Comparison of ENCODE assay signal across 16 cellular contexts in the genomic region with DNA sequence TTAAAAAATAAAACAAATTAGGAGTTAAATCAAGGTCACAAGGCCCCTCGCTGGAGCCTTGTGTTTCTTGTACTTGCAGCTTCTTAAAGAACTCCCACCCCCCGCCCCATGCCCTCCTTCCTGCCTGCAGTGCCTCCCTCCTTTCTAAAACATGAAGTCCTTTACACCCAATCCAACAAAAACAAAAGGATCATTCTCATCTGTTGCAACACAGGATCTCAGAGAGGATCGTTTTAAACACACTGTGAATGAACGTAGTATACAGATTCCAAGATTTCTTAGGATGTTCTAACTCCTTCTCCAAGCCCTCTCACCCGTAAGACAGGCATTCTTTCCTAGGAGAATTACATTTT. TPM values are rescaled to one million over a fixed set of nuclear protein-coding genes. Genes with fewer than 3 reads are reported as not detected.
DNase-seq lines count a peak whose midpoint lies in the region; FAIRE-seq and TF ChIP-seq lines count a peak whose summit lies in the region.
"Had no signal": no experiment of that assay in that cellular context is flagged by ENCODE, and none has a peak within 500 bp of the region (broad histone marks: within the 10 kb centered on the region; RNA-seq: fewer than 3 reads in every experiment).

No MANE protein-coding gene starts in this region.

- peak overlapping the region; percentile 22 for H3K4me2 ChIP-seq in skeletal muscle satellite cell (ENCODE audit: low read length)

- no peak for TF ChIP-seq CTCF in breast epithelium (IDR thresholded peaks at IDR 0.05)
- TF ChIP-seq CTCF in fibroblast of villous mesenchyme (IDR thresholded peaks at IDR 0.05; ENCODE audit: insufficient read depth, low read depth, low read length): no peak
- TF ChIP-seq CTCF in transverse colon (IDR thresholded peaks at IDR 0.05): no peak

- no peak for FAIRE-seq in frontal cortex (lab: Jason Lieb, UNC)

- TF ChIP-seq EP300 in transverse colon (IDR thresholded peaks at IDR 0.05; ENCODE audit: low read depth): no peak

- H3K4me3 ChIP-seq in breast epithelium (no peak overlapping the region), fibroblast of villous mesenchyme (ENCODE audit: low read depth, low read length) (no peak overlapping the region), skeletal muscle satellite cell (ENCODE audit: low read length) (no peak overlapping the region), transverse colon (no peak overlapping the region)
- H3K4me3 ChIP-seq: ascending aorta; BLaER1 treated with 17β-estradiol and CSF1 and Interleukin-3, amounts not matched to agents 10 nM and 100 nM had no signal

- intact Hi-C loops in breast epithelium (cut with DNase I; ENCODE audit: low total_unique reads): no loop called here
- intact Hi-C loops in transverse colon (cut with DNase I; ENCODE audit: low total_unique reads): no loop called here

- peaks cover 0 to 13% of the 10 kb centered on the region in 2 donors for H3K4me1 ChIP-seq in breast epithelium
- H3K4me1 ChIP-seq in skeletal muscle satellite cell (ENCODE audit: control insufficient read depth, insufficient read depth, low read length): peaks cover 22% of the 10 kb centered on the region
- peaks cover 8 to 24% (median 20%) of the 10 kb centered on the region in 4 donors for H3K4me1 ChIP-seq in transverse colon

- H3K27me3 ChIP-seq in breast epithelium: no peaks in the 10 kb centered on the region
- peaks cover 12% of the 10 kb centered on the region for H3K27me3 ChIP-seq in skeletal muscle satellite cell (ENCODE audit: control insufficient read depth, insufficient read depth, low read length)
- no peaks in the 10 kb centered on the region for H3K27me3 ChIP-seq in transverse colon
- H3K27me3 ChIP-seq: ascending aorta had no signal

- H3K9me3 ChIP-seq in breast epithelium (no peaks in the 10 kb centered on the region), skeletal muscle satellite cell (replicated peaks; ENCODE audit: low read length) (no peaks in the 10 kb centered on the region), transverse colon (no peaks in the 10 kb centered on the region)
- H3K9me3 ChIP-seq: ascending aorta had no signal

- H3K27ac ChIP-seq in breast epithelium (peak overlapping the region; percentile 41 to 80), transverse colon (no peak overlapping the region)
- H3K27ac ChIP-seq: ascending aorta; BLaER1 treated with 17β-estradiol and CSF1 and Interleukin-3, amounts not matched to agents 10 nM and 100 nM had no signal

- no peaks in the 10 kb centered on the region for H3K36me3 ChIP-seq in breast epithelium
- H3K36me3 ChIP-seq in skeletal muscle satellite cell (ENCODE audit: insufficient read depth, low read length): no peaks in the 10 kb centered on the region
- H3K36me3 ChIP-seq in transverse colon: no peaks in the 10 kb centered on the region
- H3K36me3 ChIP-seq: ascending aorta; BLaER1 treated with 17β-estradiol and CSF1 and Interleukin-3, amounts not matched to agents 10 nM and 100 nM had no signal

- DNase-seq in EH (ENCODE audit: low read depth) (peak; percentile 40), breast epithelium (ENCODE audit: low spot score in 2 of 2) (no peak), fibroblast of villous mesenchyme (ENCODE audit: low read depth) (peak; percentile 8), transverse colon (no peak), SKM-1 (lab: John Stamatoyannopoulos, UW; ENCODE audit: unreplicated experiment) (no peak), frontal cortex (ENCODE audit: low spot score in 2 of 2) (no peak), NK-92 (lab: John Stamatoyannopoulos, UW; ENCODE audit: unreplicated experiment) (no peak)
- DNase-seq: activated CD8-positive, alpha-beta T cell treated with anti-CD3 and anti-CD28 coated beads, Interleukin-2, amount 10 ng/mL, durations not matched to agents 7 days and 5 days; KBM-7; left cardiac atrium; NCI-H1436 treated with DMSO at 0.1 percent for 48 hours; stimulated activated naive B cell treated with anti-CD40 and anti-IgM and Interleukin-4, amounts not matched to agents 10 μg/mL and 1 μg/mL and 100 μg/mL, for 72 hours had no signal

- H3K9ac ChIP-seq in skeletal muscle satellite cell (ENCODE audit: low read depth, low read length): no peak overlapping the region
- H3K9ac ChIP-seq: BLaER1 treated with 17β-estradiol and CSF1 and Interleukin-3, amounts not matched to agents 10 nM and 100 nM had no signal

- WGBS in transverse colon (ENCODE audit: low coverage in 1 of 2), 2 donors: 52 to 60% methylated on average over 4 to 5 of the region's 5 CpGs

- in situ Hi-C loops in transverse colon (cut with MboI; ENCODE audit: low pct_ligation_motif_present in 1 of 4, low pct_unique_long_range_greater_than_20kb in 1 of 4, low sequenced_read_pairs in 3 of 4): loop anchor here (5.0 to 25.0 kb wide), 3 partner anchors 219 to 234 kb away; a partner anchor contains a TSS

- no peak for TF ChIP-seq POLR2A in breast epithelium (IDR thresholded peaks at IDR 0.05)
- TF ChIP-seq POLR2A in transverse colon (IDR thresholded peaks at IDR 0.05): no peak

RNA-seq across cellular contexts. Expression of a gene that starts 1.9 kb away (rescaled TPM):
- total RNA-seq in breast epithelium (1 to 10 TPM in 1 of 3 donors, under 1 TPM in 2; 0.59 to 3.0 (median 0.66) TPM), fibroblast of villous mesenchyme (under 0.01 TPM in 1 of 2 replicates, not detected in the other), transverse colon (under 1 TPM in 2 of 4 donors, not detected in 2; 0.16 to 0.27 TPM), frontal cortex (0.82 TPM)
- total RNA-seq in skeletal muscle satellite cell (2012; rRNA removed): 1.0 TPM in 1 of 2 replicates, not detected in the other
- total RNA-seq: activated CD8-positive, alpha-beta T cell treated with anti-CD3 and anti-CD28 coated beads, Interleukin-2, amount 10 ng/mL, durations not matched to agents 7 days and 5 days; myocyte had no signal

Comparison
In these comparisons a context has a peak if more than half of its experiments do, and no peak if none do; other contexts are left out.
1. DNase-seq: peak in EH (single experiment) and fibroblast of villous mesenchyme (single experiment); none in breast epithelium (0 of 2), transverse colon (single experiment), SKM-1 (single experiment), frontal cortex (0 of 2) and NK-92 (single experiment).
2. H3K27ac ChIP-seq: peak in breast epithelium (2 of 2); none in transverse colon (0 of 4).